In genomic region chr21:32096411-32096810, GRCh38 we compare ENCODE assay signal across 10 cellular contexts.
DNase-seq lines count a peak whose midpoint lies in the region; ATAC-seq and TF ChIP-seq lines count a peak whose summit lies in the region.
"Had no signal": no experiment of that assay in that cellular context is flagged by ENCODE, and none has a peak within 500 bp of the region (broad histone marks: within the 10 kb centered on the region; RNA-seq: fewer than 3 reads in every experiment).

No MANE protein-coding gene starts in this region.

- no peak overlapping the region for H3K4me2 ChIP-seq in mammary epithelial cell (ENCODE audit: insufficient read depth, low read depth, low read length)

- no peaks in the 10 kb centered on the region for H3K27me3 ChIP-seq in mammary epithelial cell (ENCODE audit: insufficient read depth, low read length)

- peak; percentile 23 for ATAC-seq in stimulated activated naive CD8-positive, alpha-beta T cell treated with anti-CD3 and anti-CD28 coated beads, Interleukin-15, Interleukin-2, amounts not matched to agents 100 U/mL and 50 U/mL, for 24 hours
- no peak for ATAC-seq in GM21447 (IDR thresholded peaks at IDR 0.05; ENCODE audit: unreplicated experiment)
- ATAC-seq in GM18519 (IDR thresholded peaks at IDR 0.05; ENCODE audit: low FRiP score, unreplicated experiment), result no peak

- DNase-seq in T47D (ENCODE audit: low read depth in 1 of 2, low spot score in 1 of 2), result peak; percentile 28 to 67
- no peak for DNase-seq in mammary epithelial cell
- DNase-seq in NB4 (ENCODE audit: low read depth), result peak; percentile 58
- DNase-seq in choroid plexus epithelial cell (ENCODE audit: low read depth), result no peak
- peak; percentile 15 for DNase-seq in stimulated activated naive CD8-positive, alpha-beta T cell treated with anti-CD3 and anti-CD28 coated beads, Interleukin-15, Interleukin-2, amounts not matched to agents 100 U/mL and 50 U/mL, for 24 hours
- DNase-seq in activated CD8-positive, alpha-beta memory T cell treated with anti-CD3 and anti-CD28 coated beads for 24 hours, result no peak
- DNase-seq: effector CD8-positive, alpha-beta T cell; small intestine had no signal

- WGBS in mammary epithelial cell (ENCODE audit: low coverage, missing lambda C conversion rate), result 80% methylated on average over 1 of the region's 3 CpGs

- no peaks in the 10 kb centered on the region for H3K36me3 ChIP-seq in mammary epithelial cell (ENCODE audit: insufficient read depth, low read length)

- H3K9me3 ChIP-seq in mammary epithelial cell (replicated peaks; ENCODE audit: insufficient read depth, low read length), result peaks cover 28% of the 10 kb centered on the region

- no peak overlapping the region for H3K9ac ChIP-seq in mammary epithelial cell (ENCODE audit: insufficient read depth, low read length)

- in situ Hi-C loops in T47D (cut with HindIII; ENCODE audit: low pct_unique_long_range_greater_than_20kb, low sequenced_read_pairs) (no loop called here), mammary epithelial cell (cut with MboI; ENCODE audit: low sequenced_read_pairs in 2 of 2) (no loop called here)

- intact Hi-C loops in mammary epithelial cell (cut with micrococcal nuclease), result no loop called here

- BruUV-seq in mammary epithelial cell (replicated peaks; lab: Mats Ljungman, UMichigan), result no TSS peak

- no peaks in the 10 kb centered on the region for H3K4me1 ChIP-seq in mammary epithelial cell (ENCODE audit: insufficient read depth, low read length)

- no peak overlapping the region for H2AFZ ChIP-seq in mammary epithelial cell (ENCODE audit: low read depth, low read length)

- CTCF ChIA-PET in mammary epithelial cell (lab: Charles Lee; ENCODE audit: low non-redundant PET), result no interaction called here

- dilution Hi-C loops in mammary epithelial cell (cut with HindIII; ENCODE audit: low sequenced_read_pairs), result no loop called here

- TF ChIP-seq POLR2A in NB4 (IDR thresholded peaks at IDR 0.05; ENCODE audit: extremely low read depth, insufficient read length), result no peak

- no peak overlapping the region for H3K27ac ChIP-seq in mammary epithelial cell (ENCODE audit: insufficient read depth, low read depth, low read length)

- no peaks in the 10 kb centered on the region for H4K20me1 ChIP-seq in mammary epithelial cell (ENCODE audit: insufficient read depth, low read length)

- no peak overlapping the region for H3K4me3 ChIP-seq in mammary epithelial cell (replicated peaks in 1 of 3; ENCODE audit: insufficient read depth in 1 of 3, low read depth in 2 of 3, low read length in 3 of 3)
- H3K4me3 ChIP-seq in NB4 (ENCODE audit: low read depth, low read length), result no peak overlapping the region
- no peak overlapping the region for H3K4me3 ChIP-seq in choroid plexus epithelial cell (ENCODE audit: low read depth, low read length)

- H3K79me2 ChIP-seq in mammary epithelial cell (ENCODE audit: insufficient read depth, low read length), result no peaks in the 10 kb centered on the region

- TF ChIP-seq CTCF in mammary epithelial cell (conservative IDR thresholded peaks at IDR 0.05 in 1 of 2, IDR thresholded peaks at IDR 0.05 in 1 of 2; ENCODE audit: extremely low read depth in 1 of 2, insufficient read depth in 1 of 2, low read depth in 1 of 2, low read length in 2 of 2) (no peak), NB4 (IDR thresholded peaks at IDR 0.05; ENCODE audit: low read depth, low read length) (peak; percentile 53), choroid plexus epithelial cell (conservative IDR thresholded peaks at IDR 0.05; ENCODE audit: low read depth, low read length) (peak; percentile 28)

Comparison
In these comparisons a context has a peak if more than half of its experiments do, and no peak if none do; other contexts are left out.
1. DNase-seq: peak in T47D (2 of 2), NB4 (single experiment) and stimulated activated naive CD8-positive, alpha-beta T cell treated with anti-CD3 and anti-CD28 coated beads, Interleukin-15, Interleukin-2, amounts not matched to agents 100 U/mL and 50 U/mL, for 24 hours (single experiment); none in mammary epithelial cell (single experiment), choroid plexus epithelial cell (single experiment) and activated CD8-positive, alpha-beta memory T cell treated with anti-CD3 and anti-CD28 coated beads for 24 hours (single experiment).
2. CTCF ChIP-seq: peak in NB4 (single experiment) and choroid plexus epithelial cell (single experiment); none in mammary epithelial cell (0 of 2).